14 cellular contexts compared by ENCODE assay signal in the genomic region with DNA sequence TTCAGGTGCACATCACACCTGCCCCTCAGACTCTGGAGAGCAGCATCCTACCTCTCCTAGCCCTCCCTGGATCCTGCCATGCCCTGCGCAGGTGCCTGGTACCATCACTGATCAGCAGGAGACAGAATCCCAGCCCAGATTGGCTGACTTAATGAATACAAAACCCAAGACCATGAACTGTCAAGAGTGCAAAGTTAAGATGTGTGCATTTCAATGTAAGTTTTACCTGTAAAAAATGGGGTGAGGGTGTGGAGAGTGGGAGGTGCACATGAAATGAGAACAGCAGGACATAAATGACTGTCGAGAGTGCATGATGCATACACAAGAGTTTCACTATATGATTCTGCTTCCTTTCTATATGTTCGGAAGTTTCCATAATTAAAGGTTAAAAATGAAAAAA. TPM values are rescaled to one million over a fixed set of nuclear protein-coding genes. Genes with fewer than 3 reads are reported as not detected.
A peak's percentile ranks its signal among the peaks of the same experiment; 100 is the strongest.
DNase-seq lines count a peak whose midpoint lies in the region; ATAC-seq and TF ChIP-seq lines count a peak whose summit lies in the region.
"Had no signal": no experiment of that assay in that cellular context is flagged by ENCODE, and none has a peak within 500 bp of the region (broad histone marks: within the 10 kb centered on the region; RNA-seq: fewer than 3 reads in every experiment).

No MANE protein-coding gene starts in this region.

- H3K27me3 Mint-ChIP-seq in activated T-cell treated with anti-CD3 and anti-CD28 coated beads, Interleukin-2, amount 50 U/mL, for 4 hours (ENCODE audit: low read depth): no peaks in the 10 kb centered on the region
- no peaks in the 10 kb centered on the region for H3K27me3 Mint-ChIP-seq in activated CD8-positive, alpha-beta T cell treated with anti-CD3 and anti-CD28 coated beads, Interleukin-2, amount 10 ng/mL, durations not matched to agents 7 days and 5 days (ENCODE audit: low read depth)
- H3K27me3 Mint-ChIP-seq in natural killer cell treated with Interleukin-12 subunit alpha and Interleukin-12 subunit beta and Interleukin-15 and Interleukin-18, amount 100 ng/mL, for 72 hours: no peaks in the 10 kb centered on the region

- H3K4me1 Mint-ChIP-seq in activated T-cell treated with anti-CD3 and anti-CD28 coated beads, Interleukin-2, amount 50 U/mL, for 4 hours (ENCODE audit: low read depth): peaks cover 37% of the 10 kb centered on the region
- peaks cover 16% of the 10 kb centered on the region for H3K4me1 Mint-ChIP-seq in activated CD8-positive, alpha-beta T cell treated with anti-CD3 and anti-CD28 coated beads, Interleukin-2, amount 10 ng/mL, durations not matched to agents 7 days and 5 days (ENCODE audit: low read depth)
- peaks cover 27 to 33% of the 10 kb centered on the region in 2 donors for H3K4me1 Mint-ChIP-seq in natural killer cell treated with Interleukin-12 subunit alpha and Interleukin-12 subunit beta and Interleukin-15 and Interleukin-18, amount 100 ng/mL, for 72 hours (ENCODE audit: low read depth in 2 of 2)

- peak overlapping the region; percentile 29 for H3K4me3 Mint-ChIP-seq in activated T-cell treated with anti-CD3 and anti-CD28 coated beads, Interleukin-2, amount 50 U/mL, for 4 hours
- no peak overlapping the region for H3K4me3 Mint-ChIP-seq in activated CD8-positive, alpha-beta T cell treated with anti-CD3 and anti-CD28 coated beads, Interleukin-2, amount 10 ng/mL, durations not matched to agents 7 days and 5 days
- H3K4me3 Mint-ChIP-seq in natural killer cell treated with Interleukin-12 subunit alpha and Interleukin-12 subunit beta and Interleukin-15 and Interleukin-18, amount 100 ng/mL, for 72 hours: peak overlapping the region; percentile 37

- CTCF ChIA-PET in activated CD8-positive, alpha-beta T cell treated with anti-CD3 and anti-CD28 coated beads, Interleukin-2, amount 10 ng/mL, durations not matched to agents 7 days and 5 days (lab: Charles Lee): interaction anchor here (1.0 kb wide), 1 partner anchor 11 kb away, joined by 4 read pairs; no protein-coding TSS in a partner anchor
- CTCF ChIA-PET in HEK293T (lab: Yijun Ruan, JAX): no interaction called here

- peak; percentile 79 to 86 for ATAC-seq in activated T-cell treated with anti-CD3 and anti-CD28 coated beads, Interleukin-2, amount 50 U/mL, for 4 hours
- no peak for ATAC-seq in activated CD8-positive, alpha-beta T cell treated with anti-CD3 and anti-CD28 coated beads, Interleukin-2, amount 10 ng/mL, durations not matched to agents 7 days and 5 days
- peak in 1 of 2 donors; percentile 80 for ATAC-seq in natural killer cell treated with Interleukin-12 subunit alpha and Interleukin-12 subunit beta and Interleukin-15 and Interleukin-18, amount 100 ng/mL, for 72 hours

- DNase-seq in activated T-cell treated with anti-CD3 and anti-CD28 coated beads, Interleukin-2, amount 50 U/mL, for 4 hours: no peak
- DNase-seq in activated T-cell treated with anti-CD3 and anti-CD28 coated beads, Interleukin-2, amount 50 U/mL, for 1 hour: no peak
- DNase-seq in GM20000 (ENCODE audit: low spot score) (peak; percentile 74), HEK293T (ENCODE audit: extremely low spot score) (no peak), middle frontal gyrus (ENCODE audit: extremely low spot score, low spot score) (no peak), NCI-H446 treated with DMSO at 0.1 percent for 48 hours (lab: John Stamatoyannopoulos, UW) (no peak)
- no peak for DNase-seq in activated CD8-positive, alpha-beta T cell treated with anti-CD3 and anti-CD28 coated beads, Interleukin-2, amount 10 ng/mL, durations not matched to agents 7 days and 5 days
- DNase-seq in natural killer cell treated with Interleukin-12 subunit alpha and Interleukin-12 subunit beta and Interleukin-15 and Interleukin-18, amount 100 ng/mL, for 72 hours (ENCODE audit: low spot score): no peak
- DNase-seq: DMS153; islet precursor cell; midbrain; NCI-H2081 treated with DMSO at 0.1 percent for 48 hours; stimulated activated CD8-positive, alpha-beta memory T cell treated with anti-CD3 and anti-CD28 coated beads, Interleukin-4, amount 100 ng/mL, for 48 hours had no signal

- no peaks in the 10 kb centered on the region for H3K9me3 Mint-ChIP-seq in activated T-cell treated with anti-CD3 and anti-CD28 coated beads, Interleukin-2, amount 50 U/mL, for 4 hours
- H3K9me3 Mint-ChIP-seq in activated CD8-positive, alpha-beta T cell treated with anti-CD3 and anti-CD28 coated beads, Interleukin-2, amount 10 ng/mL, durations not matched to agents 7 days and 5 days (ENCODE audit: insufficient read depth): no peaks in the 10 kb centered on the region
- no peaks in the 10 kb centered on the region for H3K9me3 Mint-ChIP-seq in natural killer cell treated with Interleukin-12 subunit alpha and Interleukin-12 subunit beta and Interleukin-15 and Interleukin-18, amount 100 ng/mL, for 72 hours

- POLR2A ChIA-PET in activated CD8-positive, alpha-beta T cell treated with anti-CD3 and anti-CD28 coated beads, Interleukin-2, amount 10 ng/mL, durations not matched to agents 7 days and 5 days (lab: Charles Lee): no interaction called here
- POLR2A ChIA-PET in HEK293T (lab: Yijun Ruan, JAX): no interaction called here

- H3K27ac Mint-ChIP-seq in activated CD8-positive, alpha-beta T cell treated with anti-CD3 and anti-CD28 coated beads, Interleukin-2, amount 10 ng/mL, durations not matched to agents 7 days and 5 days: peak overlapping the region; percentile 57
- H3K27ac Mint-ChIP-seq in natural killer cell treated with Interleukin-12 subunit alpha and Interleukin-12 subunit beta and Interleukin-15 and Interleukin-18, amount 100 ng/mL, for 72 hours: peak overlapping the region; percentile 75 to 88

- peaks cover 55% of the 10 kb centered on the region for H3K36me3 Mint-ChIP-seq in activated T-cell treated with anti-CD3 and anti-CD28 coated beads, Interleukin-2, amount 50 U/mL, for 4 hours (ENCODE audit: insufficient read depth)
- H3K36me3 Mint-ChIP-seq in activated CD8-positive, alpha-beta T cell treated with anti-CD3 and anti-CD28 coated beads, Interleukin-2, amount 10 ng/mL, durations not matched to agents 7 days and 5 days (ENCODE audit: low read depth): peaks cover 87% of the 10 kb centered on the region
- peaks cover 32% of the 10 kb centered on the region for H3K36me3 Mint-ChIP-seq in natural killer cell treated with Interleukin-12 subunit alpha and Interleukin-12 subunit beta and Interleukin-15 and Interleukin-18, amount 100 ng/mL, for 72 hours

- TF ChIP-seq CTCF in GM20000 (IDR thresholded peaks at IDR 0.05; ENCODE audit: extremely low read depth, missing control alignments): no peak

TF ChIP-seq in HEK293T, 16 proteins besides CTCF, POLR2A, EP300 and RAD21:
- no peak for TF ChIP-seq CTBP1 (IDR thresholded peaks at IDR 0.05; ENCODE audit: borderline replicate concordance)
- no peak for TF ChIP-seq LEF1 (IDR thresholded peaks at IDR 0.05; ENCODE audit: borderline replicate concordance)
- TF ChIP-seq FOXA1 (IDR thresholded peaks at IDR 0.05): no peak
- TF ChIP-seq FOXM1 (IDR thresholded peaks at IDR 0.05; ENCODE audit: borderline replicate concordance): no peak
- TF ChIP-seq ZNF384 (IDR thresholded peaks at IDR 0.05): no peak
- TF ChIP-seq HDGF (IDR thresholded peaks at IDR 0.05; ENCODE audit: borderline replicate concordance): no peak
- no peak for TF ChIP-seq FOXK2 (IDR thresholded peaks at IDR 0.05)
- no peak for TF ChIP-seq NFRKB (IDR thresholded peaks at IDR 0.05)
TF ChIP-seq in HEK293T: peak in this region for 0.

RNA-seq across cellular contexts. Expression of a gene that starts 57.9 kb away (rescaled TPM):
- total RNA-seq in activated T-cell treated with anti-CD3 and anti-CD28 coated beads, Interleukin-2, amount 50 U/mL, for 4 hours: 1 to 10 TPM; 4.1 to 6.1 (median 6.0) TPM
- total RNA-seq in activated CD8-positive, alpha-beta T cell treated with anti-CD3 and anti-CD28 coated beads, Interleukin-2, amount 10 ng/mL, durations not matched to agents 7 days and 5 days: 10 to 100 TPM; 44.6 to 45.3 TPM
- 10 to 100 TPM; 17.4 to 30.2 TPM for total RNA-seq in natural killer cell treated with Interleukin-12 subunit alpha and Interleukin-12 subunit beta and Interleukin-15 and Interleukin-18, amount 100 ng/mL, for 72 hours
- total RNA-seq: SK-MEL-5 had no signal
